Comparison of ENCODE assay signal across 8 cellular contexts in the genomic region with DNA sequence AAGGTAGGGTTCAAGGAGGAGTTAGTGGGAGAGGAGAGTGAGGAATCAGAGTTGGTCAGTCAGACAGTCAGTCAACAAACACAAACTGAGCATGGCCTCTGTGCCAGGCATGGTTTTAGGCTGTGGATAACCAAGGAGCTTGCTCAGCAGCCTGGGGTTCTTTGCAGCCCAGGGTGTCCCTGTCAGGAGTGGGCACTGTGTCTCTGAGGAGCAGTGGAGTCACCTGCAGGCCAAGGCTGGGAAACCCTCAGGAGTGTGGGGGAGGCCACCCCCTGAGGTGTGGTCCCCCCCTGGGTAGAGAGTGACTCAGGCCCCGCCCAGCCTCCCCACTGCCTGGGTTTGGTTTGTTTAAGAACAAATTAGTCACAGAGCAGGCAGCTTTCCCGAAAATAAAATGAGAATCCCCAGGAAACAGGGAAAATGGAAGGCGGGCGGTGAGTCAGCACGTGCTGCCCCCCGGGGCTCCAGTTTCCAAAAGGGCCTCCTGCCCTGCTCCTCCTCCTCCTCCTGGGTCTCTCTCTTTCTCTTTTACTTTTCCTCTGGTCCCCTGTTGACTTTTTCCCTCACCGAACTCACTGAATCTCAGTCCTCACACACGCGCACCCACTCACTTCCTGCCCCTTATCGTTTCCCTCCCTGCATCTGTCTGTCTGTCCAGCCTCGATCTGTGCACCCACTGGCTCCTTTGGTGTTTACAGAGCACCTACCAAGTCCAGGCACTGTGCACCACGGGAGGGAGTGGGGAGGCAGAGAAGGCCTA. TPM values are rescaled to one million over a fixed set of nuclear protein-coding genes. Genes with fewer than 3 reads are reported as not detected.
DNase-seq lines count a peak whose midpoint lies in the region; ATAC-seq and TF ChIP-seq lines count a peak whose summit lies in the region.

No MANE protein-coding gene starts in this region.

- intact Hi-C loops in OCI-LY7 (cut with micrococcal nuclease; ENCODE audit: unreplicated experiment) (no loop called here), Right ventricle myocardium superior (cut with DNase I) (no loop called here), sciatic nerve (cut with DNase I) (no loop called here)

- peaks cover 6% of the 10 kb centered on the region for H3K4me1 ChIP-seq in OCI-LY7 (ENCODE audit: insufficient read depth, low read length, poor library complexity, severe bottlenecking)

- DNase-seq in EH (ENCODE audit: low read depth) (peak; percentile 96), OCI-LY7 (ENCODE audit: low spot score) (no peak), Right ventricle myocardium superior (peak; percentile 90), sciatic nerve (ENCODE audit: low spot score) (peak; percentile 88), retina (no peak)
- peak; percentile 67 for DNase-seq in activated naive CD4-positive, alpha-beta T cell treated with Interleukin-2 at 50 U/mL for 16 hours

- no peaks in the 10 kb centered on the region for H4K20me1 ChIP-seq in OCI-LY7 (ENCODE audit: insufficient read depth, low read length)

- TF ChIP-seq CTCF in OCI-LY7 (conservative IDR thresholded peaks at IDR 0.05; ENCODE audit: low read length): 0 out of 2 replicates have a peak, but pooled peaks have one; percentile 14

- H3K9me2 ChIP-seq in OCI-LY7 (ENCODE audit: insufficient read depth, low read length): no peaks in the 10 kb centered on the region

- POLR2A ChIA-PET in OCI-LY7 (lab: Charles Lee): interaction anchor here (0.6 kb wide), 1 partner anchor 1588 kb away, joined by 3 read pairs; no protein-coding TSS in a partner anchor

- H3K9me3 ChIP-seq in OCI-LY7 (ENCODE audit: low read length): no peaks in the 10 kb centered on the region

- BruUV-seq in OCI-LY7 (replicated peaks; lab: Mats Ljungman, UMichigan): no TSS peak

- no peak overlapping the region for H3K4me3 ChIP-seq in OCI-LY7 (ENCODE audit: low read depth, low read length, poor library complexity, severe bottlenecking)

- no peaks in the 10 kb centered on the region for H3K36me3 ChIP-seq in OCI-LY7 (ENCODE audit: insufficient read depth, low read length)

- no peaks in the 10 kb centered on the region for H3K79me2 ChIP-seq in OCI-LY7 (ENCODE audit: insufficient read depth, low read depth, low read length)

- H2AFZ ChIP-seq in OCI-LY7 (ENCODE audit: low read length): no peak overlapping the region

- H3K27ac ChIP-seq in OCI-LY7 (ENCODE audit: low read depth, low read length, poor library complexity, severe bottlenecking): no peak overlapping the region

- H3K4me2 ChIP-seq in OCI-LY7 (ENCODE audit: low read length): no peak overlapping the region

- CTCF ChIA-PET in OCI-LY7 (lab: Charles Lee; ENCODE audit: unreplicated experiment): interaction anchor here (0.6 kb wide), 1 partner anchor 1137 kb away, joined by 8 read pairs; no protein-coding TSS in a partner anchor

- ATAC-seq in Right ventricle myocardium superior (ENCODE audit: poor library complexity): peak; percentile 59
- ATAC-seq in sciatic nerve: peak; percentile 67
- no peak for ATAC-seq in GM19023 (IDR thresholded peaks at IDR 0.05; ENCODE audit: unreplicated experiment)
- no peak for ATAC-seq in HG03457 (IDR thresholded peaks at IDR 0.05; ENCODE audit: unreplicated experiment)

RNA-seq across cellular contexts. Expression of a gene that starts 44.3 kb away (rescaled TPM):
- not detected in 2 replicates for total RNA-seq in OCI-LY7 (2014; rRNA removed; shearing (Covaris generic))
- total RNA-seq in OCI-LY7 (2022): not detected in 2 replicates
- total RNA-seq in Right ventricle myocardium superior: 10.5 TPM
- total RNA-seq in sciatic nerve: 144 TPM

Comparison
In these comparisons a context has a peak if more than half of its experiments do, and no peak if none do; other contexts are left out.
1. DNase-seq: peak in EH (single experiment), activated naive CD4-positive, alpha-beta T cell treated with Interleukin-2 at 50 U/mL for 16 hours (single experiment), Right ventricle myocardium superior (single experiment) and sciatic nerve (single experiment); none in OCI-LY7 (single experiment) and retina (single experiment).
2. ATAC-seq: peak in Right ventricle myocardium superior (single experiment) and sciatic nerve (single experiment); none in GM19023 (single experiment) and HG03457 (single experiment).
3. RNA of a gene that starts 44.3 kb away (total RNA-seq): 144 TPM in sciatic nerve (single experiment); 10.5 TPM in Right ventricle myocardium superior (single experiment) and not detected in OCI-LY7; every median in the first group is over 10 times any median in the second.